ENCODE assay signal across 13 cellular contexts in the genomic region with DNA sequence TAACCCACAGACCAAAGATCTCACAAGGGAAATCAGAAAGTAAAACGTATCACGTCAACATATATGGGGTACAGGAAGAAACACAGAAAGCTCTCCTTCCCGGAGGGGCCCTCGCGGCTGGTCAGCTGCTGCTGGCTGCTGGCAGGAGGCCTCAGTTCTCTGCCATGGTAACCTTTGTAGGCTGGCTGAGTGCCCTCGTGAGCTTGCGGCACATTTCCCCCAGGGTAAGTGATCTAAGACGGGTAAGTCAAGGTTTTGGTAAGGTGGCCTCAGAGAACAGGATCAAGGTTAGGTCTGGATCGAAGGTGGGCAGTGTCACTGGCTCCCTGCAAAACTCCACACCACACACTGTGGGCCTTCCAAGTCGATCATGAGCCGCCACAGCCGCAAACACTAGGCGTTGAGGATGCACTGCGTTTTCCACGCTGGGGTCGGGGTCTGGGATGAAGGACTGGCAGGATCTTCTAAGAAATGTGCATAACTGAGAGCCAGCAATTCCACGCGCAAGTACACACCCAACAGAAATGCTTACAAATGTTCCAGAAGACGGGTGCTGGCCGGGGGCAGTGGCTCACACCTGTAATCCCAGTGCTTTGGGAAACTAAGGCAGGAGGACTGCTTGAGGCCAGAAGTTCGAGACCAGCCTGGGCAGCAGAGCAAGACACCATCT. TPM values are rescaled to one million over a fixed set of nuclear protein-coding genes. Genes with fewer than 3 reads are reported as not detected.
DNase-seq lines count a peak whose midpoint lies in the region; ATAC-seq, FAIRE-seq and TF ChIP-seq lines count a peak whose summit lies in the region.
"Had no signal": no experiment of that assay in that cellular context is flagged by ENCODE, and none has a peak within 500 bp of the region (broad histone marks: within the 10 kb centered on the region; RNA-seq: fewer than 3 reads in every experiment).

No MANE protein-coding gene starts in this region.

- TF ChIP-seq EP300 in HepG2 (IDR thresholded peaks at IDR 0.05; ENCODE audit: low read depth in 2 of 2, low read length in 2 of 2), result no peak
- no peak for TF ChIP-seq EP300 in HepG2 (CRISPR knock-in tag; IDR thresholded peaks at IDR 0.05; ENCODE audit: borderline replicate concordance)

- FAIRE-seq in HepG2 (lab: Jason Lieb, UNC) (no peak), endothelial cell of umbilical vein (lab: Jason Lieb, UNC) (no peak)

- no peaks in the 10 kb centered on the region; the same call in 1 of the 2 replicates for H4K20me1 ChIP-seq in HepG2 (ENCODE audit: insufficient read depth, low read length)
- H4K20me1 ChIP-seq in endothelial cell of umbilical vein (replicated peaks; ENCODE audit: control insufficient read depth, extremely low read depth, insufficient read depth, low read length), result no peaks in the 10 kb centered on the region

- H3K9me3 Mint-ChIP-seq in activated naive CD4-positive, alpha-beta T cell treated with anti-CD3 and anti-CD28 coated beads for 36 hours, result no peaks in the 10 kb centered on the region

- H3K4me1 Mint-ChIP-seq in activated naive CD4-positive, alpha-beta T cell treated with anti-CD3 and anti-CD28 coated beads for 36 hours (ENCODE audit: low read depth), result peaks cover 3% of the 10 kb centered on the region
- H3K4me1 Mint-ChIP-seq: B cell had no signal

- BruUV-seq in HepG2 (replicated peaks; lab: Mats Ljungman, UMichigan) (no TSS peak), endothelial cell of umbilical vein (replicated peaks; lab: Mats Ljungman, UMichigan) (no TSS peak)

- TF ChIP-seq CTCF in liver (IDR thresholded peaks at IDR 0.05; ENCODE audit: low read depth, low read length, missing input control), result no peak
- no peak for TF ChIP-seq CTCF in HepG2 (CRISPR knock-in tag; IDR thresholded peaks at IDR 0.05)
- TF ChIP-seq CTCF in endothelial cell of umbilical vein (IDR thresholded peaks at IDR 0.05; ENCODE audit: extremely low read depth in 1 of 2, insufficient read depth in 1 of 2, low read depth in 1 of 2, low read length in 2 of 2), result no peak

- no peak for ATAC-seq in HepG2
- peak; percentile 22 for ATAC-seq in aorta (ENCODE audit: low FRiP score)
- ATAC-seq: foreskin keratinocyte had no signal

- H3K36me3 ChIP-seq in liver (ENCODE audit: control insufficient read depth in 4 of 4, insufficient read depth in 3 of 4, low read depth in 1 of 4, low read length in 3 of 4), result peaks cover 3 to 36% (median 15%) of the 10 kb centered on the region in 4 donors
- peaks cover 28 to 76% of the 10 kb centered on the region in 2 experiments for H3K36me3 ChIP-seq in HepG2 (replicated peaks in 1 of 2; ENCODE audit: control insufficient read depth in 1 of 2, insufficient read depth in 2 of 2, low read length in 2 of 2)
- H3K36me3 ChIP-seq in endothelial cell of umbilical vein (ENCODE audit: control insufficient read depth in 2 of 2, extremely low read depth in 1 of 2, insufficient read depth in 2 of 2, low read length in 2 of 2), result peaks cover 7 to 36% of the 10 kb centered on the region in 2 experiments
- peaks cover 30% of the 10 kb centered on the region for H3K36me3 ChIP-seq in muscle layer of colon (ENCODE audit: insufficient read depth, low read length)
- peaks cover 0 to 10% of the 10 kb centered on the region in 2 donors for H3K36me3 ChIP-seq in aorta (ENCODE audit: control insufficient read depth in 1 of 2, insufficient read depth in 2 of 2, low read length in 1 of 2)

- no peak overlapping the region for H3K27ac Mint-ChIP-seq in activated naive CD4-positive, alpha-beta T cell treated with anti-CD3 and anti-CD28 coated beads for 36 hours
- H3K27ac Mint-ChIP-seq: B cell had no signal

- no peak overlapping the region for H3K4me2 ChIP-seq in HepG2 (ENCODE audit: low read depth, low read length)
- H3K4me2 ChIP-seq in endothelial cell of umbilical vein (ENCODE audit: insufficient read depth, low read length), result no peak overlapping the region

- TF ChIP-seq RAD21 in liver (IDR thresholded peaks at IDR 0.05), result no peak
- no peak for TF ChIP-seq RAD21 in HepG2 (CRISPR knock-in tag; IDR thresholded peaks at IDR 0.05)

- intact Hi-C loops in HepG2 (cut with micrococcal nuclease; ENCODE audit: unreplicated experiment), result no loop called here
- intact Hi-C loops in endothelial cell of umbilical vein (cut with micrococcal nuclease), result no loop called here
- intact Hi-C loops in aorta (cut with DNase I), result no loop called here
- intact Hi-C loops in activated naive CD4-positive, alpha-beta T cell treated with anti-CD3 and anti-CD28 coated beads for 36 hours (cut with micrococcal nuclease), result no loop called here

- H2AFZ ChIP-seq in HepG2 (ENCODE audit: low read length) (no peak overlapping the region), endothelial cell of umbilical vein (ENCODE audit: low read depth, low read length) (no peak overlapping the region)

- POLR2A ChIA-PET in HepG2 (lab: Yijun Ruan, JAX), result no interaction called here
- POLR2A ChIA-PET in endothelial cell of umbilical vein (lab: Charles Lee), result no interaction called here

- no peaks in the 10 kb centered on the region for H3K27me3 Mint-ChIP-seq in activated naive CD4-positive, alpha-beta T cell treated with anti-CD3 and anti-CD28 coated beads for 36 hours (ENCODE audit: low read depth)
- H3K27me3 Mint-ChIP-seq: B cell had no signal

- H3K4me3 Mint-ChIP-seq in activated naive CD4-positive, alpha-beta T cell treated with anti-CD3 and anti-CD28 coated beads for 36 hours, result no peak overlapping the region
- H3K4me3 Mint-ChIP-seq: B cell had no signal

- no peak overlapping the region for H3K4me3 ChIP-seq in liver (ENCODE audit: low read depth in 1 of 3, low read length in 3 of 3)
- H3K4me3 ChIP-seq in HepG2 (replicated peaks in 1 of 3; ENCODE audit: insufficient read depth in 1 of 3, low read depth in 2 of 3, low read length in 3 of 3), result no peak overlapping the region
- no peak overlapping the region for H3K4me3 ChIP-seq in endothelial cell of umbilical vein (replicated peaks in 1 of 3; ENCODE audit: insufficient read depth in 1 of 3, low read depth in 1 of 3, low read length in 3 of 3)
- no peak overlapping the region for H3K4me3 ChIP-seq in muscle layer of colon (ENCODE audit: low read depth in 1 of 2, low read length in 2 of 2)
- no peak overlapping the region for H3K4me3 ChIP-seq in aorta (ENCODE audit: low read length in 2 of 2)
- H3K4me3 ChIP-seq: cardiac muscle cell had no signal

- peaks cover 4 to 19% (median 10%) of the 10 kb centered on the region in 4 donors for H3K4me1 ChIP-seq in liver (ENCODE audit: control insufficient read depth in 4 of 4, insufficient read depth in 4 of 4, low read length in 3 of 4)
- no peaks in the 10 kb centered on the region for H3K4me1 ChIP-seq in HepG2 (ENCODE audit: insufficient read depth, low read length)
- H3K4me1 ChIP-seq in endothelial cell of umbilical vein (ENCODE audit: control insufficient read depth, extremely low read depth, insufficient read depth, low read length), result no peaks in the 10 kb centered on the region
- peaks cover 12% of the 10 kb centered on the region for H3K4me1 ChIP-seq in muscle layer of colon (ENCODE audit: insufficient read depth, low read length)
- H3K4me1 ChIP-seq in aorta (ENCODE audit: control insufficient read depth in 1 of 2, insufficient read depth in 2 of 2, low read length in 2 of 2), result no peaks in the 10 kb centered on the region
- H3K4me1 ChIP-seq: foreskin keratinocyte had no signal

- H3K27ac ChIP-seq in liver (ENCODE audit: low read depth in 1 of 2, low read length in 2 of 2) (peak overlapping the region; percentile 52 to 76), HepG2 (ENCODE audit: extremely low read length, insufficient read depth, low read length) (no peak overlapping the region), endothelial cell of umbilical vein (ENCODE audit: insufficient read depth, low read depth, low read length) (no peak overlapping the region), muscle layer of colon (ENCODE audit: low read depth, low read length) (peak overlapping the region; percentile 6), aorta (ENCODE audit: low read depth in 1 of 2, low read length in 2 of 2) (no peak overlapping the region)
- H3K27ac ChIP-seq: cardiac muscle cell, foreskin keratinocyte had no signal

- H3K9me3 ChIP-seq in liver (ENCODE audit: control insufficient read depth in 4 of 4, low read length in 3 of 4) (no peaks in the 10 kb centered on the region), HepG2 (ENCODE audit: low read length) (no peaks in the 10 kb centered on the region), endothelial cell of umbilical vein (replicated peaks; ENCODE audit: control insufficient read depth, insufficient read depth, low read length) (no peaks in the 10 kb centered on the region), muscle layer of colon (ENCODE audit: low read length) (no peaks in the 10 kb centered on the region), aorta (ENCODE audit: control insufficient read depth, low read length) (no peaks in the 10 kb centered on the region)

- H3K36me3 Mint-ChIP-seq in activated naive CD4-positive, alpha-beta T cell treated with anti-CD3 and anti-CD28 coated beads for 36 hours (ENCODE audit: low read depth), result peaks cover 53% of the 10 kb centered on the region

- no peak overlapping the region for H3K9ac ChIP-seq in liver (ENCODE audit: low read depth in 1 of 2, low read length in 2 of 2)
- no peak overlapping the region for H3K9ac ChIP-seq in HepG2 (ENCODE audit: insufficient read depth, low read depth, low read length)
- H3K9ac ChIP-seq in endothelial cell of umbilical vein (replicated peaks; ENCODE audit: extremely low read depth, insufficient read depth, low read length), result no peak overlapping the region
- no peak overlapping the region for H3K9ac ChIP-seq in muscle layer of colon (ENCODE audit: low read length)

- TF ChIP-seq POLR2A in HepG2 (IDR thresholded peaks at IDR 0.05; ENCODE audit: insufficient read depth in 1 of 2, low read depth in 2 of 2, low read length in 2 of 2) (no peak), endothelial cell of umbilical vein (IDR thresholded peaks at IDR 0.05; ENCODE audit: low read depth, low read length) (no peak)

- dilution Hi-C loops in endothelial cell of umbilical vein (cut with MboI; ENCODE audit: extremely low pct_ligation_motif_present, low sequenced_read_pairs), result no loop called here

- DNase-seq in HepG2 (ENCODE audit: low spot score), result no peak
- peak; percentile 32 for DNase-seq in endothelial cell of umbilical vein (ENCODE audit: low read depth, low spot score)
- peak in 1 of 2 donors; percentile 61 for DNase-seq in aorta
- DNase-seq in GM19240 (ENCODE audit: insufficient read length, low spot score), result no peak
- no peak for DNase-seq in stimulated activated CD4-positive, alpha-beta T cell treated with anti-CD3 and anti-CD28 coated beads, Interleukin-15, amount 100 ng/mL, for 24 hours
- no peak for DNase-seq in activated naive CD4-positive, alpha-beta T cell treated with anti-CD3 and anti-CD28 coated beads for 36 hours
- DNase-seq: foreskin keratinocyte; NCI-H1694; stimulated activated naive CD4-positive, alpha-beta T cell treated with Interleukin-2 at 50 U/mL for 16 hours had no signal

- no peaks in the 10 kb centered on the region for H3K27me3 ChIP-seq in liver (ENCODE audit: control insufficient read depth in 4 of 4, insufficient read depth in 4 of 4, low read length in 3 of 4)
- no peaks in the 10 kb centered on the region for H3K27me3 ChIP-seq in HepG2 (ENCODE audit: control insufficient read depth in 1 of 2, insufficient read depth in 2 of 2, low read length in 2 of 2)
- no peaks in the 10 kb centered on the region for H3K27me3 ChIP-seq in endothelial cell of umbilical vein (ENCODE audit: control insufficient read depth in 2 of 2, insufficient read depth in 2 of 2, low read length in 2 of 2)
- no peaks in the 10 kb centered on the region for H3K27me3 ChIP-seq in muscle layer of colon (ENCODE audit: control insufficient read depth in 1 of 2, insufficient read depth in 2 of 2, low read length in 2 of 2)
- H3K27me3 ChIP-seq in aorta (ENCODE audit: control insufficient read depth in 1 of 2, insufficient read depth in 2 of 2, low read length in 1 of 2), result no peaks in the 10 kb centered on the region
- H3K27me3 ChIP-seq: cardiac muscle cell, foreskin keratinocyte had no signal

- H3K9me1 ChIP-seq in endothelial cell of umbilical vein (replicated peaks; ENCODE audit: control insufficient read depth, extremely low read depth, insufficient read depth, low read length), result no peaks in the 10 kb centered on the region

- in situ Hi-C loops in HepG2 (cut with HindIII; ENCODE audit: extremely low pct_ligation_motif_present, low pct_unique_long_range_greater_than_20kb), result no loop called here

- H3K79me2 ChIP-seq in HepG2 (ENCODE audit: insufficient read depth, low read length) (peaks cover 6% of the 10 kb centered on the region), endothelial cell of umbilical vein (ENCODE audit: control insufficient read depth, insufficient read depth, low read length) (peaks cover 36% of the 10 kb centered on the region)

- CTCF ChIA-PET in HepG2 (lab: Yijun Ruan, JAX; ENCODE audit: low intra/inter-chr PET ratio, low total read pairs), result no interaction called here
- CTCF ChIA-PET in endothelial cell of umbilical vein (lab: Charles Lee), result interaction anchor here (1.3 kb wide), 1 partner anchor 21 kb away, joined by 3 read pairs; no protein-coding TSS in a partner anchor
- CTCF ChIA-PET in activated naive CD4-positive, alpha-beta T cell treated with anti-CD3 and anti-CD28 coated beads for 36 hours (lab: Charles Lee), result no interaction called here

- 75% methylated on average over 21 of the region's 21 CpGs for WGBS in liver
- 93% methylated on average over 20 of the region's 21 CpGs for WGBS in HepG2 (ENCODE audit: low lambda C conversion rate)
- 74 to 76% methylated on average over 21 of the region's 21 CpGs for WGBS in aorta, 2 donors

RNA-seq across cellular contexts. Expression of gene WDR4, which starts 33.9 kb away (rescaled TPM):
- total RNA-seq in liver, result 10 to 100 TPM in 1 of 2 donors, 1 to 10 TPM in 1; 9.2 to 12.9 TPM
- polyA plus RNA-seq in liver, result 1 to 10 TPM; 4.6 to 9.3 TPM
- 14.4 and 14.8 TPM in 2 replicates for total RNA-seq in HepG2 (2016; rRNA removed; fragmentation: Illumina TruSeq; extraction: Trizol)
- total RNA-seq in HepG2 (2016; cell fraction: cytosol; rRNA removed; fragmentation: Illumina TruSeq; extraction: Trizol; ENCODE audit: low read depth), result 5.6 and 6.6 TPM in 2 replicates
- 13.1 and 14.9 TPM in 2 replicates for total RNA-seq in HepG2 (2016; cell fraction: insoluble cytoplasmic fraction; rRNA removed; fragmentation: Illumina TruSeq; extraction: Trizol)
- 6.4 and 7.7 TPM in 2 replicates for total RNA-seq in HepG2 (2016; cell fraction: membrane; rRNA removed; fragmentation: Illumina TruSeq; extraction: Trizol)
- total RNA-seq in HepG2 (2016; cell fraction: nucleus; rRNA removed; fragmentation: Illumina TruSeq; extraction: Trizol), result 19.0 and 23.6 TPM in 2 replicates
- polyA plus RNA-seq in HepG2 (2011; rRNA removed), result 10.9 and 11.3 TPM in 2 replicates
- polyA plus RNA-seq in HepG2 (2011; cell fraction: cytosol; rRNA removed), result 9.4 and 15.2 TPM in 2 replicates
- 45.2 and 52.9 TPM in 2 replicates for polyA plus RNA-seq in HepG2 (2011; cell fraction: nucleus; rRNA removed)
- polyA plus RNA-seq in HepG2 (2012), result 10.2 and 10.8 TPM in 2 replicates
- 3.4 and 3.8 TPM in 2 replicates for polyA plus RNA-seq in HepG2 (2016; cell fraction: cytosol; fragmentation: Illumina TruSeq; extraction: Trizol; ENCODE audit: low read depth)
- 17.9 and 21.8 TPM in 2 replicates for polyA plus RNA-seq in HepG2 (2016; cell fraction: insoluble cytoplasmic fraction; fragmentation: Illumina TruSeq; extraction: Trizol; ENCODE audit: low read depth)
- polyA plus RNA-seq in HepG2 (2016; cell fraction: membrane; fragmentation: Illumina TruSeq; extraction: Trizol; ENCODE audit: low read depth), result 5.6 and 6.6 TPM in 2 replicates
- polyA plus RNA-seq in HepG2 (2016; cell fraction: nucleus; fragmentation: Illumina TruSeq; extraction: Trizol; ENCODE audit: insufficient read depth, low read depth), result 29.4 and 30.7 TPM in 2 replicates
- 35.6 and 97.8 TPM in 2 replicates for polyA minus RNA-seq in HepG2 (2011; rRNA and poly(A)+ RNA removed; ENCODE audit: low replicate concordance)
- 5.3 and 5.5 TPM in 2 replicates for polyA minus RNA-seq in HepG2 (2011; cell fraction: cytosol; rRNA and poly(A)+ RNA removed)
- polyA minus RNA-seq in HepG2 (2011; cell fraction: nucleus; rRNA and poly(A)+ RNA removed), result 31.8 and 38.4 TPM in 2 replicates
- total RNA-seq in endothelial cell of umbilical vein, result 30.4 and 40.0 TPM in 2 replicates
- polyA plus RNA-seq in endothelial cell of umbilical vein, result 18.6 and 24.5 TPM in 2 replicates
- 21.7 and 22.5 TPM in 2 replicates for polyA plus RNA-seq in endothelial cell of umbilical vein (2011; cell fraction: cytosol; rRNA removed)
- 37.9 and 45.2 TPM in 2 replicates for polyA plus RNA-seq in endothelial cell of umbilical vein (2011; cell fraction: nucleus; rRNA removed)
- polyA plus RNA-seq in endothelial cell of umbilical vein (2012), result 24.3 and 29.9 TPM in 2 replicates
- polyA minus RNA-seq in endothelial cell of umbilical vein, result 24.4 and 28.0 TPM in 2 replicates
- 28.6 TPM for polyA minus RNA-seq in endothelial cell of umbilical vein (2011; cell fraction: cytosol; rRNA and poly(A)+ RNA removed)
- 22.7 and 27.1 TPM in 2 replicates for polyA minus RNA-seq in endothelial cell of umbilical vein (2011; cell fraction: nucleus; rRNA and poly(A)+ RNA removed)
- 10 to 100 TPM; 13.3 to 13.9 TPM for total RNA-seq in aorta
- 1 to 10 TPM; 2.5 to 3.4 TPM for polyA plus RNA-seq in aorta
- total RNA-seq in activated naive CD4-positive, alpha-beta T cell treated with anti-CD3 and anti-CD28 coated beads for 36 hours, result 10 to 100 TPM; 38.6 to 38.7 TPM

RNA-seq across cellular contexts. Expression of gene NDUFV3, which starts 47.7 kb away (rescaled TPM):
- total RNA-seq in liver, result 10 to 100 TPM; 18.5 to 31.3 TPM
- polyA plus RNA-seq in liver, result 10 to 100 TPM; 15.8 to 25.3 TPM
- 29.6 and 35.7 TPM in 2 replicates for total RNA-seq in HepG2 (2016; rRNA removed; fragmentation: Illumina TruSeq; extraction: Trizol)
- total RNA-seq in HepG2 (2016; cell fraction: cytosol; rRNA removed; fragmentation: Illumina TruSeq; extraction: Trizol; ENCODE audit: low read depth), result 10.7 and 12.6 TPM in 2 replicates
- 29.5 and 34.4 TPM in 2 replicates for total RNA-seq in HepG2 (2016; cell fraction: insoluble cytoplasmic fraction; rRNA removed; fragmentation: Illumina TruSeq; extraction: Trizol)
- total RNA-seq in HepG2 (2016; cell fraction: membrane; rRNA removed; fragmentation: Illumina TruSeq; extraction: Trizol), result 17.4 and 17.6 TPM in 2 replicates
- 14.6 and 17.9 TPM in 2 replicates for total RNA-seq in HepG2 (2016; cell fraction: nucleus; rRNA removed; fragmentation: Illumina TruSeq; extraction: Trizol)
- polyA plus RNA-seq in HepG2 (2011; rRNA removed), result 14.2 and 15.4 TPM in 2 replicates
- polyA plus RNA-seq in HepG2 (2011; cell fraction: cytosol; rRNA removed), result 15.0 and 17.3 TPM in 2 replicates
- polyA plus RNA-seq in HepG2 (2011; cell fraction: nucleus; rRNA removed), result 11.9 and 13.2 TPM in 2 replicates
- polyA plus RNA-seq in HepG2 (2012), result 17.6 and 21.1 TPM in 2 replicates
- 11.7 and 13.4 TPM in 2 replicates for polyA plus RNA-seq in HepG2 (2016; cell fraction: cytosol; fragmentation: Illumina TruSeq; extraction: Trizol; ENCODE audit: low read depth)
- 27.9 and 29.5 TPM in 2 replicates for polyA plus RNA-seq in HepG2 (2016; cell fraction: insoluble cytoplasmic fraction; fragmentation: Illumina TruSeq; extraction: Trizol; ENCODE audit: low read depth)
- polyA plus RNA-seq in HepG2 (2016; cell fraction: membrane; fragmentation: Illumina TruSeq; extraction: Trizol; ENCODE audit: low read depth), result 13.6 and 15.3 TPM in 2 replicates
- 20.7 and 24.6 TPM in 2 replicates for polyA plus RNA-seq in HepG2 (2016; cell fraction: nucleus; fragmentation: Illumina TruSeq; extraction: Trizol; ENCODE audit: insufficient read depth, low read depth)
- 10.6 and 20.7 TPM in 2 replicates for polyA minus RNA-seq in HepG2 (2011; rRNA and poly(A)+ RNA removed; ENCODE audit: low replicate concordance)
- 14.2 and 15.6 TPM in 2 replicates for polyA minus RNA-seq in HepG2 (2011; cell fraction: cytosol; rRNA and poly(A)+ RNA removed)
- polyA minus RNA-seq in HepG2 (2011; cell fraction: nucleus; rRNA and poly(A)+ RNA removed), result 8.2 and 14.2 TPM in 2 replicates
- total RNA-seq in endothelial cell of umbilical vein, result 40.6 and 45.7 TPM in 2 replicates
- 12.1 and 13.4 TPM in 2 replicates for polyA plus RNA-seq in endothelial cell of umbilical vein
- polyA plus RNA-seq in endothelial cell of umbilical vein (2011; cell fraction: cytosol; rRNA removed), result 20.0 and 20.9 TPM in 2 replicates
- 20.5 and 21.2 TPM in 2 replicates for polyA plus RNA-seq in endothelial cell of umbilical vein (2011; cell fraction: nucleus; rRNA removed)
- 36.7 and 37.4 TPM in 2 replicates for polyA plus RNA-seq in endothelial cell of umbilical vein (2012)
- 8.1 and 12.2 TPM in 2 replicates for polyA minus RNA-seq in endothelial cell of umbilical vein
- polyA minus RNA-seq in endothelial cell of umbilical vein (2011; cell fraction: cytosol; rRNA and poly(A)+ RNA removed), result 39.0 TPM
- polyA minus RNA-seq in endothelial cell of umbilical vein (2011; cell fraction: nucleus; rRNA and poly(A)+ RNA removed), result 4.6 and 6.2 TPM in 2 replicates
- 10 to 100 TPM; 29.7 to 34.4 TPM for total RNA-seq in aorta
- polyA plus RNA-seq in aorta, result 10 to 100 TPM; 16.3 to 24.0 TPM
- 10 to 100 TPM; 11.5 to 12.5 TPM for total RNA-seq in activated naive CD4-positive, alpha-beta T cell treated with anti-CD3 and anti-CD28 coated beads for 36 hours

Comparison
In these comparisons a context has a peak if more than half of its experiments do, and no peak if none do; other contexts are left out.
1. H3K27ac ChIP-seq: peak in liver (2 of 2) and muscle layer of colon (single experiment); none in HepG2 (single experiment), endothelial cell of umbilical vein (single experiment) and aorta (0 of 2).